16 cellular contexts compared by ENCODE assay signal in the genomic region with DNA sequence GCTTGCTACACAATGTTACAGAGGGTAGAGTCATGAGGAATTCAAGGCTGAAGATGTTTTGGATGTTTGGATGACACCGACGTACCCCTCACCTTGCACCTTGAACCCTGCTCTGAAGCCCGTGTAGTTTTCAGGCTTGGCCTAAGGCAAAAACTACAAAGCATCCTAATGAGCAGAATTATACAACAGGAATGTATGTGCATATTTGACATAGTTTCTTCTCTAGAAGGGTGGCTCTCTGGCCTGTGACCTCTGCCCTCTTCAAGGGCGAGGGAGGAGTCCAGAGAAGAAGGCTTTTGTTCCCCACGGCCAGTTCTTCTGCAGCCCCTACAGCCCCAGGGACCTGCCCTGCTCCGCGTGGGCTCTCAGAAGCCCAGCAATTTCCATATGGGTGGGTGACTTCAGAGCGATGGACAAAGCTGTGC. TPM values are rescaled to one million over a fixed set of nuclear protein-coding genes. Genes with fewer than 3 reads are reported as not detected.
"Had no signal": no experiment of that assay in that cellular context is flagged by ENCODE, and none has a peak within 500 bp of the region (broad histone marks: within the 10 kb centered on the region; RNA-seq: fewer than 3 reads in every experiment).

No MANE protein-coding gene starts in this region.

- H3K27me3 Mint-ChIP-seq: activated CD4-positive, alpha-beta T cell treated with anti-CD3 and anti-CD28 coated beads, Interleukin-2, amount 10 ng/mL, durations not matched to agents 24 days and 14 days; stimulated activated naive CD8-positive, alpha-beta T cell treated with anti-CD3 and anti-CD28 coated beads, Interleukin-15, amount 100 ng/mL, for 72 hours had no signal

- H3K4me1 Mint-ChIP-seq: activated CD4-positive, alpha-beta T cell treated with anti-CD3 and anti-CD28 coated beads, Interleukin-2, amount 10 ng/mL, durations not matched to agents 24 days and 14 days; activated naive CD4-positive, alpha-beta T cell treated with anti-CD3 and anti-CD28 coated beads, Interleukin-2, amount 10 ng/mL, durations not matched to agents 7 days and 5 days; stimulated activated naive CD8-positive, alpha-beta T cell treated with anti-CD3 and anti-CD28 coated beads, Interleukin-15, amount 100 ng/mL, for 72 hours had no signal

- H3K9me3 ChIP-seq: gastroesophageal sphincter, psoas muscle, thoracic aorta, uterus had no signal

- H3K36me3 Mint-ChIP-seq: activated naive CD4-positive, alpha-beta T cell treated with anti-CD3 and anti-CD28 coated beads, Interleukin-2, amount 10 ng/mL, durations not matched to agents 7 days and 5 days; naive B cell had no signal

- H3K36me3 ChIP-seq: gastroesophageal sphincter, thoracic aorta, uterus had no signal

- H3K4me3 ChIP-seq: gastroesophageal sphincter, psoas muscle, thoracic aorta, uterus had no signal

- H3K9me3 Mint-ChIP-seq: activated CD4-positive, alpha-beta T cell treated with anti-CD3 and anti-CD28 coated beads, Interleukin-2, amount 10 ng/mL, durations not matched to agents 24 days and 14 days; activated naive CD4-positive, alpha-beta T cell treated with anti-CD3 and anti-CD28 coated beads, Interleukin-2, amount 10 ng/mL, durations not matched to agents 7 days and 5 days; activated T-helper 2 cell treated with anti-CD3 and anti-CD28 coated beads, Interferon-gamma antibody, Interleukin-2, Interleukin-4, amounts not matched to agents 10 μg/mL and 5 μg/mL and 100 μg/mL, durations not matched to agents 14 hours and 24 hours and 36 hours; dendritic cell treated with granulocyte-macrophage colony-stimulating factor and Interleukin-4, amounts not matched to agents 40 ng/mL and 50 ng/mL, for 4 days; effector memory CD8-positive, alpha-beta T cell; stimulated activated naive CD8-positive, alpha-beta T cell treated with anti-CD3 and anti-CD28 coated beads, Interleukin-15, amount 100 ng/mL, for 72 hours; T-helper 1 cell treated with Interleukin-12 subunit alpha and Interleukin-12 subunit beta and Interleukin-4 antibody, amounts not matched to agents 30 μg/mL and 1 μg/mL, for 36 hours had no signal

- ATAC-seq: effector memory CD8-positive, alpha-beta T cell; gastroesophageal sphincter; psoas muscle; stimulated activated naive CD8-positive, alpha-beta T cell treated with anti-CD3 and anti-CD28 coated beads, Interleukin-15, amount 100 ng/mL, for 72 hours had no signal

- H3K4me1 ChIP-seq: psoas muscle, uterus had no signal

- DNase-seq: activated CD4-positive, alpha-beta T cell treated with anti-CD3 and anti-CD28 coated beads, Interleukin-2, amount 10 ng/mL, durations not matched to agents 24 days and 14 days; activated CD8-positive, alpha-beta memory T cell treated with anti-CD3 and anti-CD28 coated beads for 24 hours; activated naive CD4-positive, alpha-beta T cell treated with anti-CD3 and anti-CD28 coated beads, Interleukin-2, amount 10 ng/mL, durations not matched to agents 7 days and 5 days; caudate nucleus; effector memory CD8-positive, alpha-beta T cell; kidney glomerular epithelial cell; naive B cell; psoas muscle; stimulated activated CD4-positive, alpha-beta T cell treated with anti-CD3 and anti-CD28 coated beads, Interleukin-4, amount 100 ng/mL, for 1 hour; stimulated activated naive CD8-positive, alpha-beta T cell treated with anti-CD3 and anti-CD28 coated beads, Interleukin-15, amount 100 ng/mL, for 72 hours; uterus had no signal

- H3K4me3 Mint-ChIP-seq: activated CD4-positive, alpha-beta T cell treated with anti-CD3 and anti-CD28 coated beads, Interleukin-2, amount 10 ng/mL, durations not matched to agents 24 days and 14 days; activated naive CD4-positive, alpha-beta T cell treated with anti-CD3 and anti-CD28 coated beads, Interleukin-2, amount 10 ng/mL, durations not matched to agents 7 days and 5 days; dendritic cell treated with granulocyte-macrophage colony-stimulating factor and Interleukin-4, amounts not matched to agents 40 ng/mL and 50 ng/mL, for 4 days; effector memory CD8-positive, alpha-beta T cell; naive B cell; stimulated activated naive CD8-positive, alpha-beta T cell treated with anti-CD3 and anti-CD28 coated beads, Interleukin-15, amount 100 ng/mL, for 72 hours; T-helper 1 cell treated with Interleukin-12 subunit alpha and Interleukin-12 subunit beta and Interleukin-4 antibody, amounts not matched to agents 30 μg/mL and 1 μg/mL, for 36 hours had no signal

- H3K27ac Mint-ChIP-seq: activated CD4-positive, alpha-beta T cell treated with anti-CD3 and anti-CD28 coated beads, Interleukin-2, amount 10 ng/mL, durations not matched to agents 24 days and 14 days; activated naive CD4-positive, alpha-beta T cell treated with anti-CD3 and anti-CD28 coated beads, Interleukin-2, amount 10 ng/mL, durations not matched to agents 7 days and 5 days; activated T-helper 2 cell treated with anti-CD3 and anti-CD28 coated beads, Interferon-gamma antibody, Interleukin-2, Interleukin-4, amounts not matched to agents 10 μg/mL and 5 μg/mL and 100 μg/mL, durations not matched to agents 14 hours and 24 hours and 36 hours; dendritic cell treated with granulocyte-macrophage colony-stimulating factor and Interleukin-4, amounts not matched to agents 40 ng/mL and 50 ng/mL, for 4 days; effector memory CD8-positive, alpha-beta T cell; naive B cell; stimulated activated naive CD8-positive, alpha-beta T cell treated with anti-CD3 and anti-CD28 coated beads, Interleukin-15, amount 100 ng/mL, for 72 hours; T-helper 1 cell treated with Interleukin-12 subunit alpha and Interleukin-12 subunit beta and Interleukin-4 antibody, amounts not matched to agents 30 μg/mL and 1 μg/mL, for 36 hours had no signal

- H3K27ac ChIP-seq: gastroesophageal sphincter, psoas muscle, thoracic aorta, uterus had no signal

- H3K27me3 ChIP-seq: gastroesophageal sphincter, uterus had no signal

RNA-seq across cellular contexts. Expression of a gene that starts 43.3 kb away (rescaled TPM):
- total RNA-seq: activated CD4-positive, alpha-beta T cell treated with anti-CD3 and anti-CD28 coated beads, Interleukin-2, amount 10 ng/mL, durations not matched to agents 24 days and 14 days; activated T-helper 2 cell treated with anti-CD3 and anti-CD28 coated beads, Interferon-gamma antibody, Interleukin-2, Interleukin-4, amounts not matched to agents 10 μg/mL and 5 μg/mL and 100 μg/mL, durations not matched to agents 14 hours and 24 hours and 36 hours had no signal
